ENCODE assay signal across 8 cellular contexts in the genomic region with DNA sequence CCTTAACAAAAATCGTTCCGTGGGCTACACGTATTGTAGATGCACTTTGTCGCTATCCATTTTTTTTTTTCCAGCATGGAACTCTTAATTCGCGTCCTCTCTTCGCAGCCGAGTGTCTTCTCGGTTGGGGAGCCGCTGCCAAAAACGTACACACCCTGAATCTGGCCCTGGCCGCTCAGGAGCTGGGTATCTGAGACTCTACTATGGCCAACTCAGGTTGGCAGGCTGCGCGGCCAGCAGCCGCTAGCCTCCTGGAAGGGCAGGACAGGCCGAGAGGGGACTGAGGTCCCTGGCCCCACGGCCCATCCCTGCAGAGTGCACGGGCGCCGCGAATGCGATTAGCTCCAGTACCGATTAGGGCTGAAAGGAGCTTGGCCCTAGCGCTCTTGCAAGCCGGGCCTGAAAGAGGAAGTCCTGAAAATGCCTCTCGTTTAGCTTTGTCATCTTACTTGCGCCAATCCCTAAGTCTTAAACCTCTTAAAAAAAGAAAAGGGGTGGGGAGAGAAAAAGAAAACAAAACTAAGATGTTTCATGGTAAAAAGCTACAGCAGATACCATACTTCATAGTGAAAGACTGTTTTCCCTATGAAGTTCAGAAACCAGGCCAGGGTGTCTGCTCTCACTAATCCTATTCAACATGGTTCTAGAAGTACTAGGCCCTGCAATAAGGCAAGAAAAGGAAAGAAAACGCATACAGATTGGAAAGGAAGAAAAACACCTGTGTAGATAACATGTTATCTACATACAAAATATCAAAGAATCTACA.
DNase-seq lines count a peak whose midpoint lies in the region; ATAC-seq and TF ChIP-seq lines count a peak whose summit lies in the region.

No MANE protein-coding gene starts in this region.

- TF ChIP-seq CTCF in RWPE1 (conservative IDR thresholded peaks at IDR 0.05; ENCODE audit: low read depth) (no peak), heart right ventricle (IDR thresholded peaks at IDR 0.05) (no peak)

- peaks cover 0 to 51% (median 30%) of the 10 kb centered on the region in 9 donors for H3K4me1 ChIP-seq in heart right ventricle
- peaks cover 24% of the 10 kb centered on the region for H3K4me1 ChIP-seq in rectal smooth muscle tissue (ENCODE audit: control insufficient read depth, insufficient read depth, low read length)

- 11 to 12% methylated on average over 28 of the region's 28 CpGs for WGBS in heart right ventricle, 2 donors

- peaks cover 0 to 10% (median 0%) of the 10 kb centered on the region in 11 donors for H3K9me3 ChIP-seq in heart right ventricle

- peak overlapping the region; percentile 97 for H3K27ac Mint-ChIP-seq in activated naive CD4-positive, alpha-beta T cell treated with anti-CD3 and anti-CD28 coated beads, Interleukin-2, amount 50 U/mL, for 24 hours

- H3K4me3 ChIP-seq in heart right ventricle (peak overlapping the region; percentile 36 to 82 (median 64)), rectal smooth muscle tissue (ENCODE audit: low read length) (peak overlapping the region; percentile 66)

- H3K27ac ChIP-seq in RWPE1 (peak overlapping the region; percentile 75), heart right ventricle (peak overlapping the region; percentile 91 to 95 (median 93)), rectal smooth muscle tissue (ENCODE audit: low read depth, low read length) (peak overlapping the region; percentile 81)

- peaks cover 2% of the 10 kb centered on the region for H3K36me3 Mint-ChIP-seq in activated naive CD4-positive, alpha-beta T cell treated with anti-CD3 and anti-CD28 coated beads, Interleukin-2, amount 50 U/mL, for 24 hours

- H3K9ac ChIP-seq in rectal smooth muscle tissue (ENCODE audit: low read length): peak overlapping the region; percentile 26

- DNase-seq in RWPE1 (ENCODE audit: low spot score) (no peak), heart right ventricle (peak; percentile 41 to 61), NCI-H345 (lab: John Stamatoyannopoulos, UW) (no peak), NCI-H1436 (lab: John Stamatoyannopoulos, UW) (no peak)

- no peaks in the 10 kb centered on the region for H3K9me3 Mint-ChIP-seq in activated naive CD4-positive, alpha-beta T cell treated with anti-CD3 and anti-CD28 coated beads, Interleukin-2, amount 50 U/mL, for 24 hours

- POLR2A ChIA-PET in RWPE1 (lab: Yijun Ruan, JAX; ENCODE audit: low non-redundant PET): interaction anchor here (0.5 to 0.6 kb wide), 2 partner anchors 66 to 90 kb away, joined by 3 to 4 read pairs; no protein-coding TSS in a partner anchor

- no peaks in the 10 kb centered on the region for H3K27me3 Mint-ChIP-seq in activated naive CD4-positive, alpha-beta T cell treated with anti-CD3 and anti-CD28 coated beads, Interleukin-2, amount 50 U/mL, for 24 hours

- ATAC-seq in GM18520 (IDR thresholded peaks at IDR 0.05; ENCODE audit: unreplicated experiment) (peak; percentile 27), HG02885 (IDR thresholded peaks at IDR 0.05; ENCODE audit: poor library complexity, unreplicated experiment) (peak; percentile 57), heart right ventricle (peak; percentile 36 to 72 (median 52))

- peak overlapping the region; percentile 95 for H3K4me3 Mint-ChIP-seq in activated naive CD4-positive, alpha-beta T cell treated with anti-CD3 and anti-CD28 coated beads, Interleukin-2, amount 50 U/mL, for 24 hours

- H3K27me3 ChIP-seq in heart right ventricle (no peaks in the 10 kb centered on the region), rectal smooth muscle tissue (ENCODE audit: control insufficient read depth, insufficient read depth, low read length) (no peaks in the 10 kb centered on the region)

- peaks cover 37% of the 10 kb centered on the region for H3K4me1 Mint-ChIP-seq in activated naive CD4-positive, alpha-beta T cell treated with anti-CD3 and anti-CD28 coated beads, Interleukin-2, amount 50 U/mL, for 24 hours

- H3K36me3 ChIP-seq in heart right ventricle (no peaks in the 10 kb centered on the region), rectal smooth muscle tissue (ENCODE audit: control insufficient read depth, insufficient read depth, low read length) (no peaks in the 10 kb centered on the region)

- CTCF ChIA-PET in RWPE1 (lab: Yijun Ruan, JAX): no interaction called here

- intact Hi-C loops in heart right ventricle (cut with DNase I): loop anchor here in 6 of 10 donors (5.0 to 10.0 kb wide), 7 partner anchors 54 to 124 kb away; no protein-coding TSS in a partner anchor

Comparison
In these comparisons a context has a peak if more than half of its experiments do, and no peak if none do; other contexts are left out.
1. DNase-seq: peak in heart right ventricle (2 of 2); none in RWPE1 (single experiment), NCI-H345 (single experiment) and NCI-H1436 (single experiment).
2. Peak in every context shown above with its lines, with median percentiles within 50 percentile points of each other: ATAC-seq and H3K27ac ChIP-seq.